Comparison of ENCODE assay signal across 8 cellular contexts in genomic region chr9:89309608-89310485, GRCh38. TPM values are rescaled to one million over a fixed set of nuclear protein-coding genes. Genes with fewer than 3 reads are reported as not detected.
A peak's percentile ranks its signal among the peaks of the same experiment; 100 is the strongest.
DNase-seq lines count a peak whose midpoint lies in the region; ATAC-seq and TF ChIP-seq lines count a peak whose summit lies in the region.

No MANE protein-coding gene starts in this region.

- H3K27me3 ChIP-seq in Panc1 (ENCODE audit: control insufficient read depth, insufficient read depth, low read length) (no peaks in the 10 kb centered on the region), mucosa of stomach (ENCODE audit: control insufficient read depth, insufficient read depth, low read length) (no peaks in the 10 kb centered on the region)

- H3K9ac ChIP-seq in mucosa of stomach (ENCODE audit: low read length): peak overlapping the region; percentile 99

- H3K9me3 ChIP-seq in Panc1 (ENCODE audit: control insufficient read depth, insufficient read depth, low read depth, low read length) (no peaks in the 10 kb centered on the region), mucosa of stomach (ENCODE audit: control insufficient read depth, low read length) (no peaks in the 10 kb centered on the region)

- H3K36me3 ChIP-seq in Panc1 (ENCODE audit: control insufficient read depth, insufficient read depth, low read length): peaks cover 21% of the 10 kb centered on the region
- no peaks in the 10 kb centered on the region for H3K36me3 ChIP-seq in mucosa of stomach (ENCODE audit: control insufficient read depth, insufficient read depth, low read length)

- H3K27ac ChIP-seq in Panc1 (ENCODE audit: low read length) (peak overlapping the region; percentile 97), cingulate gyrus (ENCODE audit: low read depth, low read length) (peak overlapping the region; percentile 99)

- peak overlapping the region; percentile 87 for H3K4me3 ChIP-seq in GM12865 (ENCODE audit: low read depth, low read length)
- H3K4me3 ChIP-seq in Panc1 (ENCODE audit: low read depth in 2 of 2, low read length in 2 of 2): peak overlapping the region; percentile 66 to 92
- peak overlapping the region; percentile 90 for H3K4me3 ChIP-seq in mucosa of stomach (ENCODE audit: low read length)

- DNase-seq in GM12865 (ENCODE audit: low read depth) (peak; percentile 36), Panc1 (ENCODE audit: low read depth, low spot score) (no peak), foreskin melanocyte (no peak), GM19238 (ENCODE audit: insufficient read length, low spot score) (no peak)

- intact Hi-C loops in Panc1 (cut with micrococcal nuclease; ENCODE audit: unreplicated experiment): no loop called here

- no peak; the same call in 1 of the 2 replicates for ATAC-seq in Panc1
- no peak for ATAC-seq in GM19324 (IDR thresholded peaks at IDR 0.05; ENCODE audit: low FRiP score, unreplicated experiment)
- ATAC-seq in GM18858 (IDR thresholded peaks at IDR 0.05; ENCODE audit: unreplicated experiment): no peak

- POLR2A ChIA-PET in Panc1 (lab: Charles Lee): interaction anchor here (0.6 kb wide), 1 partner anchor 125 kb away, joined by 4 read pairs; no protein-coding TSS in a partner anchor

- in situ Hi-C loops in Panc1 (cut with HindIII; ENCODE audit: low pct_unique_long_range_greater_than_20kb, low sequenced_read_pairs): no loop called here

- TF ChIP-seq CTCF in GM12865 (IDR thresholded peaks at IDR 0.05; ENCODE audit: insufficient read depth, low read depth, low read length, missing control alignments): no peak
- TF ChIP-seq CTCF in Panc1 (IDR thresholded peaks at IDR 0.05): no peak

- BruUV-seq in Panc1 (replicated peaks; lab: Mats Ljungman, UMichigan): TSS peak; percentile 94

- H3K4me1 ChIP-seq in Panc1 (ENCODE audit: control insufficient read depth, insufficient read depth, low read length) (peaks cover 7% of the 10 kb centered on the region), mucosa of stomach (ENCODE audit: control insufficient read depth, insufficient read depth, low read length) (peaks cover 6% of the 10 kb centered on the region)

- CTCF ChIA-PET in Panc1 (lab: Charles Lee): no interaction called here

RNA-seq across cellular contexts. Expression of gene CKS2, which starts 1.1 kb away (rescaled TPM):
- total RNA-seq in Panc1 (2021; ENCODE audit: unreplicated experiment): 132 TPM
- polyA plus RNA-seq in Panc1 (2012; ENCODE audit: insufficient read length): 74.9 TPM

RNA-seq across cellular contexts. Expression of gene SECISBP2, which starts 8.5 kb away (rescaled TPM):
- total RNA-seq in Panc1 (2021; ENCODE audit: unreplicated experiment): 17.7 TPM
- polyA plus RNA-seq in Panc1 (2012; ENCODE audit: insufficient read length): 16.7 TPM
